Comparison of ENCODE assay signal across 1 cellular context in the genomic region with DNA sequence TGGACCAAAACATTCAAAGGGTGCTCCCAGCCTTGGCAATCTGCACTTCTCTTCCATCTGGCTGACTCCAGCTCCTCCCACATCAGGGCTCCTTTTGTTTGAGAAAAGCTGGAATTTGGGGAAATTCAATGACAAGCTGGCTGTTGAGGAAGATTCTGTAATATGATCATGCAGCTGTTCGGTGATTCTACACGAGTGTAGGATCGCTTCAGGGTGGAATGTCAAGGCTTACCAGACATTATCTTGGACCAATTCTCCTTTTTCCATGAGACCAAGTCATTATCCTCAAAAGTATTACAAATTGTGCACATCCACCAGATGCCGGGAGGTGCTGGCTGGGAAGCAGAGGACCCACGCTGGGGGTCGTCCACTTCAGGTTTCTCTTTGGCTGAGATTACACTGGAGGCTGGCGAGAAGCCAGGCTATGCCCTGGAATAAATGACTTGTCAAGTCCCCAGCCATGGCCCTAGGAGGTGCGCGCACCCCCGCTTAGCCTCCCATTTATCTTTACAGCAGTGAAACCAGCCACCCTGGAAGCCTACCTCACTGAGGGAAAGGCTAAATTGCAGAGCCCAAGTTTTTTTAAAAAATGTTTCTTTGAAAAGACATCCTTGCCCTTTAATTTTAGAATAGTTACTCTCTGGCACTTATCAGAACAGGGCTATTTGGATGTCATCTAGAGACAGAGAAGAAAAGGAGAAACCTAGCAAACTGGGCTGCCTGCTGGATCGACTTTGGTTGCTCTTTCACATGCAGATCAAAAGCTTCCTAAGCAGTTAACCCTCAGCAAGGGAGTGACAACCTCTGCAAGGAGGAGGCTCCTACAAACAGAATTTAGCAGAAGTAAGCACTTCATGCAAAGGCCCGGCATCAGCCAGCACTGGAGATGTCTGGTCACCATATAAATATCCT.
TF ChIP-seq lines count a peak whose summit lies in the region.

No MANE protein-coding gene starts in this region.

TF ChIP-seq in GM23338, 12 proteins besides CTCF, POLR2A, EP300 and RAD21:
- TF ChIP-seq, protein P1, sequence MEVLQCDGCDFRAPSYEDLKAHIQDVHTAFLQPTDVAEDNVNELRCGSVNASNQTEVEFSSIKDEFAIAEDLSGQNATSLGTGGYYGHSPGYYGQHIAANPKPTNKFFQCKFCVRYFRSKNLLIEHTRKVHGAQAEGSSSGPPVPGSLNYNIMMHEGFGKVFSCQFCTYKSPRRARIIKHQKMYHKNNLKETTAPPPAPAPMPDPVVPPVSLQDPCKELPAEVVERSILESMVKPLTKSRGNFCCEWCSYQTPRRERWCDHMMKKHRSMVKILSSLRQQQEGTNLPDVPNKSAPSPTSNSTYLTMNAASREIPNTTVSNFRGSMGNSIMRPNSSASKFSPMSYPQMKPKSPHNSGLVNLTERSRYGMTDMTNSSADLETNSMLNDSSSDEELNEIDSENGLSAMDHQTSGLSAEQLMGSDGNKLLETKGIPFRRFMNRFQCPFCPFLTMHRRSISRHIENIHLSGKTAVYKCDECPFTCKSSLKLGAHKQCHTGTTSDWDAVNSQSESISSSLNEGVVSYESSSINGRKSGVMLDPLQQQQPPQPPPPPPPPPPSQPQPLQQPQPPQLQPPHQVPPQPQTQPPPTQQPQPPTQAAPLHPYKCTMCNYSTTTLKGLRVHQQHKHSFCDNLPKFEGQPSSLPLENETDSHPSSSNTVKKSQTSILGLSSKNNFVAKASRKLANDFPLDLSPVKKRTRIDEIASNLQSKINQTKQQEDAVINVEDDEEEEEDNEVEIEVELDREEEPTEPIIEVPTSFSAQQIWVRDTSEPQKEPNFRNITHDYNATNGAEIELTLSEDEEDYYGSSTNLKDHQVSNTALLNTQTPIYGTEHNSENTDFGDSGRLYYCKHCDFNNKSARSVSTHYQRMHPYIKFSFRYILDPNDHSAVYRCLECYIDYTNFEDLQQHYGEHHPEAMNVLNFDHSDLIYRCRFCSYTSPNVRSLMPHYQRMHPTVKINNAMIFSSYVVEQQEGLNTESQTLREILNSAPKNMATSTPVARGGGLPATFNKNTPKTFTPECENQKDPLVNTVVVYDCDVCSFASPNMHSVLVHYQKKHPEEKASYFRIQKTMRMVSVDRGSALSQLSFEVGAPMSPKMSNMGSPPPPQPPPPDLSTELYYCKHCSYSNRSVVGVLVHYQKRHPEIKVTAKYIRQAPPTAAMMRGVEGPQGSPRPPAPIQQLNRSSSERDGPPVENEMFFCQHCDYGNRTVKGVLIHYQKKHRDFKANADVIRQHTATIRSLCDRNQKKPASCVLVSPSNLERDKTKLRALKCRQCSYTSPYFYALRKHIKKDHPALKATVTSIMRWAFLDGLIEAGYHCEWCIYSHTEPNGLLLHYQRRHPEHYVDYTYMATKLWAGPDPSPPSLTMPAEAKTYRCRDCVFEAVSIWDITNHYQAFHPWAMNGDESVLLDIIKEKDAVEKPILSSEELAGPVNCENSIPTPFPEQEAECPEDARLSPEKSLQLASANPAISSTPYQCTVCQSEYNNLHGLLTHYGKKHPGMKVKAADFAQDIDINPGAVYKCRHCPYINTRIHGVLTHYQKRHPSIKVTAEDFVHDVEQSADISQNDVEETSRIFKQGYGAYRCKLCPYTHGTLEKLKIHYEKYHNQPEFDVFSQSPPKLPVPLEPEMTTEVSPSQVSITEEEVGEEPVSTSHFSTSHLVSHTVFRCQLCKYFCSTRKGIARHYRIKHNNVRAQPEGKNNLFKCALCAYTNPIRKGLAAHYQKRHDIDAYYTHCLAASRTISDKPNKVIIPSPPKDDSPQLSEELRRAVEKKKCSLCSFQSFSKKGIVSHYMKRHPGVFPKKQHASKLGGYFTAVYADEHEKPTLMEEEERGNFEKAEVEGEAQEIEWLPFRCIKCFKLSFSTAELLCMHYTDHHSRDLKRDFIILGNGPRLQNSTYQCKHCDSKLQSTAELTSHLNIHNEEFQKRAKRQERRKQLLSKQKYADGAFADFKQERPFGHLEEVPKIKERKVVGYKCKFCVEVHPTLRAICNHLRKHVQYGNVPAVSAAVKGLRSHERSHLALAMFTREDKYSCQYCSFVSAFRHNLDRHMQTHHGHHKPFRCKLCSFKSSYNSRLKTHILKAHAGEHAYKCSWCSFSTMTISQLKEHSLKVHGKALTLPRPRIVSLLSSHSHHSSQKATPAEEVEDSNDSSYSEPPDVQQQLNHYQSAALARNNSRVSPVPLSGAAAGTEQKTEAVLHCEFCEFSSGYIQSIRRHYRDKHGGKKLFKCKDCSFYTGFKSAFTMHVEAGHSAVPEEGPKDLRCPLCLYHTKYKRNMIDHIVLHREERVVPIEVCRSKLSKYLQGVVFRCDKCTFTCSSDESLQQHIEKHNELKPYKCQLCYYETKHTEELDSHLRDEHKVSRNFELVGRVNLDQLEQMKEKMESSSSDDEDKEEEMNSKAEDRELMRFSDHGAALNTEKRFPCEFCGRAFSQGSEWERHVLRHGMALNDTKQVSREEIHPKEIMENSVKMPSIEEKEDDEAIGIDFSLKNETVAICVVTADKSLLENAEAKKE (CRISPR knock-in tag; IDR thresholded peaks at IDR 0.05): peak; percentile 98
- TF ChIP-seq STAT1 (IDR thresholded peaks at IDR 0.05; ENCODE audit: unreplicated experiment): no peak
